ENCODE assay signal across 1 cellular context in genomic region chr14:103155013-103155412, GRCh38.
TF ChIP-seq lines count a peak whose summit lies in the region.

No MANE protein-coding gene starts in this region.

TF ChIP-seq in HepG2, 621 proteins besides CTCF, POLR2A, EP300 and RAD21 (continued from another document and continues in another):
- TF ChIP-seq SNAPC4 (CRISPR knock-in tag; IDR thresholded peaks at IDR 0.05) (no peak), ZNF121 (CRISPR knock-in tag; IDR thresholded peaks at IDR 0.05) (peak; percentile 91), ZSCAN30 (CRISPR knock-in tag; IDR thresholded peaks at IDR 0.05) (no peak), CBFB (CRISPR knock-in tag; IDR thresholded peaks at IDR 0.05) (no peak), RARA (CRISPR knock-in tag; IDR thresholded peaks at IDR 0.05) (peak; percentile 79), RXRB (CRISPR knock-in tag; IDR thresholded peaks at IDR 0.05; ENCODE audit: borderline replicate concordance) (peak; percentile 99), ZBTB38 (CRISPR knock-in tag; IDR thresholded peaks at IDR 0.05) (no peak), ZNF674 (CRISPR knock-in tag; IDR thresholded peaks at IDR 0.05; ENCODE audit: low read depth) (no peak), SP2 (CRISPR knock-in tag; IDR thresholded peaks at IDR 0.05) (peak; percentile 24; the same call in 1 of the 2 replicates), FIP1L1 (IDR thresholded peaks at IDR 0.05; ENCODE audit: borderline replicate concordance, insufficient read depth, low read depth, low read length) (no peak), MXI1 (IDR thresholded peaks at IDR 0.05; ENCODE audit: borderline replicate concordance, low read depth, low read length) (peak; percentile 59; the same call in 1 of the 3 replicates), CENPT (CRISPR knock-in tag; IDR thresholded peaks at IDR 0.05; ENCODE audit: low read depth) (no peak), PBX2 (CRISPR knock-in tag; IDR thresholded peaks at IDR 0.05) (no peak), ZNF619 (CRISPR knock-in tag; IDR thresholded peaks at IDR 0.05) (no peak), KLF9 (CRISPR knock-in tag; IDR thresholded peaks at IDR 0.05; ENCODE audit: low read depth) (no peak), HIVEP1 (CRISPR knock-in tag; IDR thresholded peaks at IDR 0.05) (no peak), MXD4 (CRISPR knock-in tag; IDR thresholded peaks at IDR 0.05) (no peak), THRA (CRISPR knock-in tag; IDR thresholded peaks at IDR 0.05; ENCODE audit: borderline replicate concordance) (peak; percentile 99), KLF15 (CRISPR knock-in tag; IDR thresholded peaks at IDR 0.05; ENCODE audit: borderline replicate concordance) (no peak), ZSCAN29 (CRISPR knock-in tag; conservative IDR thresholded peaks at IDR 0.05) (no peak), BRD4 (CRISPR knock-in tag; IDR thresholded peaks at IDR 0.05) (no peak), HNRNPLL (IDR thresholded peaks at IDR 0.05; ENCODE audit: low read depth, low read length, poor library complexity, severe bottlenecking) (no peak), SALL2 (CRISPR knock-in tag; IDR thresholded peaks at IDR 0.05) (no peak), ZNF275 (CRISPR knock-in tag; IDR thresholded peaks at IDR 0.05; ENCODE audit: borderline replicate concordance) (no peak), TIGD3 (CRISPR knock-in tag; IDR thresholded peaks at IDR 0.05; ENCODE audit: borderline replicate concordance) (no peak), NFATC3 (CRISPR knock-in tag; IDR thresholded peaks at IDR 0.05) (no peak), CBX2 (IDR thresholded peaks at IDR 0.05; ENCODE audit: low read depth, low read length) (no peak), CBX2 (CRISPR knock-in tag; IDR thresholded peaks at IDR 0.05; ENCODE audit: low read depth) (no peak), ZNF329 (CRISPR knock-in tag; IDR thresholded peaks at IDR 0.05; ENCODE audit: low read depth) (no peak), ZFP1 (CRISPR knock-in tag; IDR thresholded peaks at IDR 0.05) (no peak), AKAP8 (CRISPR knock-in tag; IDR thresholded peaks at IDR 0.05) (no peak), ZNF629 (CRISPR knock-in tag; conservative IDR thresholded peaks at IDR 0.05) (no peak), HNF4A (CRISPR knock-in tag; IDR thresholded peaks at IDR 0.05) (0 out of 2 replicates have a peak, but pooled peaks have one; percentile 17), ZBTB3 (CRISPR knock-in tag; IDR thresholded peaks at IDR 0.05; ENCODE audit: borderline replicate concordance, low read depth) (no peak), RFX5 (IDR thresholded peaks at IDR 0.05; ENCODE audit: low read depth, low read length) (no peak), ZNF660 (CRISPR knock-in tag; IDR thresholded peaks at IDR 0.05; ENCODE audit: borderline replicate concordance, low read depth) (no peak), TEF (CRISPR knock-in tag; IDR thresholded peaks at IDR 0.05) (no peak), E2F1 (CRISPR knock-in tag; IDR thresholded peaks at IDR 0.05) (no peak), SRSF1 (optimal IDR thresholded peaks at IDR 0.05; ENCODE audit: low read depth, low read length) (no peak), POGZ (CRISPR knock-in tag; IDR thresholded peaks at IDR 0.05) (no peak), HIC2 (CRISPR knock-in tag; IDR thresholded peaks at IDR 0.05; ENCODE audit: low read depth) (peak; percentile 91), ZC3H13 (CRISPR knock-in tag; IDR thresholded peaks at IDR 0.05) (no peak), ZNF160 (CRISPR knock-in tag; IDR thresholded peaks at IDR 0.05) (no peak), ZSCAN21 (CRISPR knock-in tag; IDR thresholded peaks at IDR 0.05; ENCODE audit: borderline replicate concordance) (no peak), LCORL (IDR thresholded peaks at IDR 0.05) (no peak), LCORL (CRISPR knock-in tag; IDR thresholded peaks at IDR 0.05) (0 out of 2 replicates have a peak, but pooled peaks have one; percentile 18), PLSCR1 (CRISPR knock-in tag; IDR thresholded peaks at IDR 0.05; ENCODE audit: borderline replicate concordance) (no peak), ZNF800 (CRISPR knock-in tag; IDR thresholded peaks at IDR 0.05) (no peak), LBX2 (CRISPR knock-in tag; IDR thresholded peaks at IDR 0.05; ENCODE audit: borderline replicate concordance) (no peak), SOX6 (IDR thresholded peaks at IDR 0.05) (no peak), SOX6 (CRISPR knock-in tag; IDR thresholded peaks at IDR 0.05) (peak; percentile 23; the same call in 1 of the 2 replicates)
